ENCODE assay signal across 8 cellular contexts in genomic region chr15:45279024-45279697, GRCh38. TPM values are rescaled to one million over a fixed set of nuclear protein-coding genes. Genes with fewer than 3 reads are reported as not detected.
A peak's percentile ranks its signal among the peaks of the same experiment; 100 is the strongest.
DNase-seq lines count a peak whose midpoint lies in the region; ATAC-seq, FAIRE-seq and TF ChIP-seq lines count a peak whose summit lies in the region.

No MANE protein-coding gene starts in this region.

- H3K27ac Mint-ChIP-seq in chondrocyte (ENCODE audit: unreplicated experiment): peak overlapping the region; percentile 90

- no peaks in the 10 kb centered on the region for H3K79me2 ChIP-seq in keratinocyte (ENCODE audit: control insufficient read depth, insufficient read depth, low read length)

- no peaks in the 10 kb centered on the region for H3K36me3 Mint-ChIP-seq in chondrocyte (ENCODE audit: low read depth)

- ATAC-seq in HG03432 (IDR thresholded peaks at IDR 0.05; ENCODE audit: unreplicated experiment): peak; percentile 100

- peaks cover 1% of the 10 kb centered on the region for H3K27me3 Mint-ChIP-seq in chondrocyte (ENCODE audit: low read depth)

- dilution Hi-C loops in keratinocyte (cut with MboI; ENCODE audit: extremely low pct_ligation_motif_present, low sequenced_read_pairs): no loop called here

- H3K9ac ChIP-seq in keratinocyte (ENCODE audit: control insufficient read depth, extremely low read depth, insufficient read depth, low read length): peak overlapping the region; percentile 87

- peak; percentile 86 for FAIRE-seq in keratinocyte (lab: Jason Lieb, UNC)

- H3K4me3 ChIP-seq in keratinocyte (ENCODE audit: control insufficient read depth in 2 of 3, extremely low read depth in 1 of 3, insufficient read depth in 2 of 3, low read depth in 1 of 3, low read length in 3 of 3): peak overlapping the region; percentile 75 to 87 (median 78)

- peak overlapping the region; percentile 97 for H3K4me2 ChIP-seq in keratinocyte (ENCODE audit: control insufficient read depth, extremely low read depth, insufficient read depth, low read depth, low read length)

- H3K4me1 ChIP-seq in keratinocyte (ENCODE audit: control insufficient read depth, extremely low read depth, insufficient read depth, low read length): peaks cover 10% of the 10 kb centered on the region

- H2AFZ ChIP-seq in keratinocyte (ENCODE audit: control insufficient read depth, low read length): peak overlapping the region; percentile 97

- no peaks in the 10 kb centered on the region for H3K27me3 ChIP-seq in keratinocyte (ENCODE audit: control insufficient read depth, extremely low read depth, insufficient read depth, low read length)

- H3K9me1 ChIP-seq in keratinocyte (ENCODE audit: control insufficient read depth, extremely low read depth, insufficient read depth, low read length): no peaks in the 10 kb centered on the region

- no peaks in the 10 kb centered on the region for H3K9me3 ChIP-seq in keratinocyte (ENCODE audit: control insufficient read depth, low read depth, low read length)

- H3K4me1 Mint-ChIP-seq in chondrocyte (ENCODE audit: low read depth): peaks cover 11% of the 10 kb centered on the region

- TF ChIP-seq CTCF in chondrocyte (IDR thresholded peaks at IDR 0.05): no peak
- no peak for TF ChIP-seq CTCF in keratinocyte (optimal IDR thresholded peaks at IDR 0.05 in 1 of 3, IDR thresholded peaks at IDR 0.05 in 1 of 3, conservative IDR thresholded peaks at IDR 0.05 in 1 of 3; ENCODE audit: extremely low read depth in 1 of 3, insufficient read depth in 2 of 3, low read length in 3 of 3)

- peak; percentile 87 for TF ChIP-seq POLR2A in GM19193 (IDR thresholded peaks at IDR 0.05; ENCODE audit: extremely low read depth, insufficient read depth, insufficient read length)

- H3K27ac ChIP-seq in keratinocyte (ENCODE audit: control insufficient read depth, insufficient read depth, low read length): peak overlapping the region; percentile 73

- peak; percentile 99 for DNase-seq in Ammon's horn (ENCODE audit: low spot score)
- peak; percentile 97 for DNase-seq in NCI-H460 (ENCODE audit: extremely low read depth, low read depth)
- DNase-seq in activated CD4-positive, alpha-beta T cell treated with anti-CD3 and anti-CD28 coated beads for 1 hour: peak; percentile 96
- peak; percentile 98 for DNase-seq in chondrocyte (ENCODE audit: low spot score)
- DNase-seq in keratinocyte (ENCODE audit: low read depth, low spot score): peak; percentile 81
- DNase-seq in stimulated activated CD4-positive, alpha-beta T cell treated with anti-CD3 and anti-CD28 coated beads, Interleukin-12 subunit alpha, Interleukin-12 subunit beta, amount 100 ng/mL, for 48 hours (ENCODE audit: low read depth in 2 of 3, low spot score in 1 of 3): peak; percentile 92 to 97 (median 93)

- no peaks in the 10 kb centered on the region for H3K9me3 Mint-ChIP-seq in chondrocyte (ENCODE audit: low read depth)

- peak overlapping the region; percentile 79 for H3K4me3 Mint-ChIP-seq in chondrocyte (ENCODE audit: unreplicated experiment)

- no peaks in the 10 kb centered on the region for H3K36me3 ChIP-seq in keratinocyte (ENCODE audit: control insufficient read depth in 2 of 2, extremely low read depth in 1 of 2, insufficient read depth in 2 of 2, low read length in 2 of 2)

- H4K20me1 ChIP-seq in keratinocyte (ENCODE audit: control insufficient read depth, extremely low read depth, insufficient read depth, low read length): no peaks in the 10 kb centered on the region

RNA-seq across cellular contexts. Expression of gene SLC28A2, which starts 27.1 kb away (rescaled TPM):
- total RNA-seq in NCI-H460 (2014; rRNA removed; shearing (Covaris generic)): not detected in 2 replicates
- polyA plus RNA-seq in NCI-H460 (2014; cell fraction: nucleus; rRNA removed): not detected in 2 replicates
- not detected in 3 replicates for total RNA-seq in chondrocyte
- not detected in 3 replicates for polyA plus RNA-seq in keratinocyte
- polyA plus RNA-seq in keratinocyte (2011; ENCODE audit: low read depth): not detected
- polyA plus RNA-seq in keratinocyte (2011; cell fraction: cytosol; rRNA removed): not detected in 2 replicates
- polyA plus RNA-seq in keratinocyte (2011; cell fraction: nucleus; rRNA removed): not detected in 2 replicates
- not detected in 2 replicates for polyA plus RNA-seq in keratinocyte (2012; ENCODE audit: low replicate concordance)
- polyA minus RNA-seq in keratinocyte: not detected in 3 replicates
- not detected for polyA minus RNA-seq in keratinocyte (2011; cell fraction: cytosol; rRNA and poly(A)+ RNA removed)
- polyA minus RNA-seq in keratinocyte (2011; cell fraction: nucleus; rRNA and poly(A)+ RNA removed): not detected in 2 replicates

Comparison
In these comparisons a context has a peak if more than half of its experiments do, and no peak if none do; other contexts are left out.
1. Peak in every context shown above with its lines: DNase-seq, ATAC-seq, H3K4me3 ChIP-seq and H3K27ac ChIP-seq.